11 cellular contexts compared by ENCODE assay signal in genomic region chr3:189325454-189325853, GRCh38.
A peak's percentile ranks its signal among the peaks of the same experiment; 100 is the strongest.
DNase-seq lines count a peak whose midpoint lies in the region; ATAC-seq and TF ChIP-seq lines count a peak whose summit lies in the region.
"Had no signal": no experiment of that assay in that cellular context is flagged by ENCODE, and none has a peak within 500 bp of the region (broad histone marks: within the 10 kb centered on the region; RNA-seq: fewer than 3 reads in every experiment).

No MANE protein-coding gene starts in this region.

- H3K9me3 Mint-ChIP-seq in CD4-positive, alpha-beta memory T cell: peaks cover 0 to 2% (median 0%) of the 10 kb centered on the region in 8 donors
- peaks cover 15% of the 10 kb centered on the region for H3K9me3 Mint-ChIP-seq in activated naive CD8-positive, alpha-beta T cell treated with anti-CD3 and anti-CD28 coated beads, Interleukin-2, amount 10 ng/mL, durations not matched to agents 7 days and 5 days
- peaks cover 0 to 22% (median 1%) of the 10 kb centered on the region in 11 donors for H3K9me3 Mint-ChIP-seq in naive thymus-derived CD4-positive, alpha-beta T cell
- H3K9me3 Mint-ChIP-seq: GM23338 had no signal

- H3K27me3 Mint-ChIP-seq in CD4-positive, alpha-beta memory T cell: no peaks in the 10 kb centered on the region
- no peaks in the 10 kb centered on the region for H3K27me3 Mint-ChIP-seq in activated naive CD8-positive, alpha-beta T cell treated with anti-CD3 and anti-CD28 coated beads, Interleukin-2, amount 10 ng/mL, durations not matched to agents 7 days and 5 days
- H3K27me3 Mint-ChIP-seq in naive thymus-derived CD4-positive, alpha-beta T cell: peaks cover 0 to 4% (median 0%) of the 10 kb centered on the region in 5 donors

- no peaks in the 10 kb centered on the region for H3K79me2 ChIP-seq in KMS-11 (ENCODE audit: insufficient read depth, low read depth)

- no peak overlapping the region for H3K4me3 ChIP-seq in CD4-positive, alpha-beta memory T cell (ENCODE audit: low read length in 2 of 2)
- peak overlapping the region; percentile 63 for H3K4me3 ChIP-seq in KMS-11 (IDR thresholded peaks at IDR 0.05; ENCODE audit: insufficient read depth, low read depth, low read length)
- no peak overlapping the region for H3K4me3 ChIP-seq in naive thymus-derived CD4-positive, alpha-beta T cell (ENCODE audit: low read length)
- H3K4me3 ChIP-seq: GM23338 had no signal

- no peak for DNase-seq in CD4-positive, alpha-beta memory T cell
- DNase-seq in activated naive CD8-positive, alpha-beta T cell treated with anti-CD3 and anti-CD28 coated beads, Interleukin-2, amount 10 ng/mL, durations not matched to agents 7 days and 5 days: no peak
- DNase-seq in naive thymus-derived CD4-positive, alpha-beta T cell: no peak
- no peak for DNase-seq in NCI-H2029 treated with DMSO at 0.1 percent for 48 hours (lab: John Stamatoyannopoulos, UW)
- no peak for DNase-seq in NCI-H128 (lab: John Stamatoyannopoulos, UW; ENCODE audit: unreplicated experiment)
- DNase-seq in cerebellum (ENCODE audit: low spot score): no peak
- DNase-seq: hippocampal formation had no signal

- peaks cover 2 to 4% of the 10 kb centered on the region in 2 donors for H3K36me3 Mint-ChIP-seq in CD4-positive, alpha-beta memory T cell
- peaks cover 26% of the 10 kb centered on the region for H3K36me3 Mint-ChIP-seq in activated naive CD8-positive, alpha-beta T cell treated with anti-CD3 and anti-CD28 coated beads, Interleukin-2, amount 10 ng/mL, durations not matched to agents 7 days and 5 days
- peaks cover 0 to 60% (median 6%) of the 10 kb centered on the region in 5 donors for H3K36me3 Mint-ChIP-seq in naive thymus-derived CD4-positive, alpha-beta T cell
- H3K36me3 Mint-ChIP-seq: memory B cell had no signal

- H3K4me1 Mint-ChIP-seq in CD4-positive, alpha-beta memory T cell: peaks cover 49 to 74% (median 55%) of the 10 kb centered on the region in 4 donors
- H3K4me1 Mint-ChIP-seq in activated naive CD8-positive, alpha-beta T cell treated with anti-CD3 and anti-CD28 coated beads, Interleukin-2, amount 10 ng/mL, durations not matched to agents 7 days and 5 days: peaks cover 40% of the 10 kb centered on the region
- peaks cover 33 to 86% (median 76%) of the 10 kb centered on the region in 7 donors for H3K4me1 Mint-ChIP-seq in naive thymus-derived CD4-positive, alpha-beta T cell
- H3K4me1 Mint-ChIP-seq: GM23338 had no signal

- intact Hi-C loops in CD4-positive, alpha-beta memory T cell (cut with micrococcal nuclease): loop anchor here (2.0 to 10.0 kb wide), 4 partner anchors 53 to 1587 kb away; partner anchors contain the start of gene IL1RAP
- intact Hi-C loops in naive thymus-derived CD4-positive, alpha-beta T cell (cut with micrococcal nuclease): loop anchor here (2.0 to 10.0 kb wide), 6 partner anchors 69 to 1525 kb away; no protein-coding TSS in a partner anchor

- H3K27ac ChIP-seq in CD4-positive, alpha-beta memory T cell (ENCODE audit: low read depth, low read length): peak overlapping the region; percentile 31
- peak overlapping the region; percentile 57; the same call in 1 of the 2 replicates for H3K27ac ChIP-seq in KMS-11
- peak overlapping the region; percentile 51 for H3K27ac ChIP-seq in naive thymus-derived CD4-positive, alpha-beta T cell (ENCODE audit: low read depth, low read length)

- ATAC-seq in activated naive CD8-positive, alpha-beta T cell treated with anti-CD3 and anti-CD28 coated beads, Interleukin-2, amount 10 ng/mL, durations not matched to agents 7 days and 5 days (ENCODE audit: low read depth): no peak
- ATAC-seq in naive thymus-derived CD4-positive, alpha-beta T cell: no peak
- ATAC-seq in GM21390 (IDR thresholded peaks at IDR 0.05; ENCODE audit: unreplicated experiment): no peak
- ATAC-seq: GM23338 had no signal

- peak overlapping the region; percentile 67 for H3K4me2 ChIP-seq in KMS-11
- H3K4me2 ChIP-seq: GM23338 had no signal

- POLR2A ChIA-PET in CD4-positive, alpha-beta memory T cell (lab: Charles Lee; ENCODE audit: partially characterized antibody): interaction anchor here (0.6 to 3.7 kb wide), 9 partner anchors 9 to 1580 kb away, joined by 3 to 46 read pairs (median 4); partner anchors contain the start of gene BCL6
- POLR2A ChIA-PET in activated naive CD8-positive, alpha-beta T cell treated with anti-CD3 and anti-CD28 coated beads, Interleukin-2, amount 10 ng/mL, durations not matched to agents 7 days and 5 days (lab: Charles Lee): interaction anchor here (1.2 to 1.9 kb wide), 2 partner anchors 8 to 30 kb away, joined by 3 to 10 read pairs; no protein-coding TSS in a partner anchor
- POLR2A ChIA-PET in naive thymus-derived CD4-positive, alpha-beta T cell (lab: Charles Lee): interaction anchor here (1.8 to 2.8 kb wide), 4 partner anchors 10 to 39 kb away, joined by 5 to 20 read pairs (median 6); no protein-coding TSS in a partner anchor

- H3K36me3 ChIP-seq in CD4-positive, alpha-beta memory T cell (ENCODE audit: insufficient read depth, low read length): no peaks in the 10 kb centered on the region
- H3K36me3 ChIP-seq in KMS-11 (ENCODE audit: insufficient read depth): no peaks in the 10 kb centered on the region
- H3K36me3 ChIP-seq in naive thymus-derived CD4-positive, alpha-beta T cell (ENCODE audit: control insufficient read depth in 2 of 3, insufficient read depth in 3 of 3, low read length in 3 of 3): no peaks in the 10 kb centered on the region

- no peaks in the 10 kb centered on the region for H4K20me1 ChIP-seq in KMS-11 (ENCODE audit: insufficient read depth)

- no peak overlapping the region for H2AFZ ChIP-seq in KMS-11 (ENCODE audit: low read depth)

- no peak for TF ChIP-seq CTCF in KMS-11 (conservative IDR thresholded peaks at IDR 0.05; ENCODE audit: low read depth, low read length)

- no peaks in the 10 kb centered on the region for H3K9me3 ChIP-seq in CD4-positive, alpha-beta memory T cell (ENCODE audit: control insufficient read depth in 1 of 2, low read length in 2 of 2)
- no peaks in the 10 kb centered on the region for H3K9me3 ChIP-seq in naive thymus-derived CD4-positive, alpha-beta T cell (ENCODE audit: control insufficient read depth in 2 of 3, low read length in 3 of 3)

- H3K9ac ChIP-seq in KMS-11: no peak overlapping the region

- H3K4me1 ChIP-seq in CD4-positive, alpha-beta memory T cell (ENCODE audit: insufficient read depth, low read length): peaks cover 66% of the 10 kb centered on the region
- peaks cover 51% of the 10 kb centered on the region for H3K4me1 ChIP-seq in KMS-11 (ENCODE audit: low read depth, poor library complexity, severe bottlenecking)
- H3K4me1 ChIP-seq in naive thymus-derived CD4-positive, alpha-beta T cell (ENCODE audit: control insufficient read depth in 2 of 2, insufficient read depth in 2 of 2, low read length in 2 of 2): peaks cover 38 to 52% of the 10 kb centered on the region in 2 donors

- peak overlapping the region in 6 of 8 donors; percentile 6 to 90 (median 74) for H3K4me3 Mint-ChIP-seq in CD4-positive, alpha-beta memory T cell
- H3K4me3 Mint-ChIP-seq in activated naive CD8-positive, alpha-beta T cell treated with anti-CD3 and anti-CD28 coated beads, Interleukin-2, amount 10 ng/mL, durations not matched to agents 7 days and 5 days: peak overlapping the region; percentile 86
- H3K4me3 Mint-ChIP-seq in naive thymus-derived CD4-positive, alpha-beta T cell: peak overlapping the region in 9 of 10 donors; percentile 18 to 86 (median 78)
- H3K4me3 Mint-ChIP-seq: GM23338, memory B cell had no signal

- CTCF ChIA-PET in CD4-positive, alpha-beta memory T cell (lab: Charles Lee; ENCODE audit: partially characterized antibody): interaction anchor here (1.2 to 2.0 kb wide), 5 partner anchors 14 to 371 kb away, joined by 3 to 8 read pairs (median 5); no protein-coding TSS in a partner anchor
- CTCF ChIA-PET in naive thymus-derived CD4-positive, alpha-beta T cell (lab: Charles Lee): interaction anchor here (1.8 to 1.9 kb wide), 2 partner anchors 21 to 53 kb away, joined by 6 to 8 read pairs; no protein-coding TSS in a partner anchor

- H3K27me3 ChIP-seq in CD4-positive, alpha-beta memory T cell (ENCODE audit: insufficient read depth, low read length): no peaks in the 10 kb centered on the region
- no peaks in the 10 kb centered on the region for H3K27me3 ChIP-seq in KMS-11 (ENCODE audit: insufficient read depth, low read depth)
- H3K27me3 ChIP-seq in naive thymus-derived CD4-positive, alpha-beta T cell (ENCODE audit: control insufficient read depth in 2 of 2, insufficient read depth in 2 of 2, low read length in 2 of 2): no peaks in the 10 kb centered on the region

- H3K27ac Mint-ChIP-seq in CD4-positive, alpha-beta memory T cell: peak overlapping the region; percentile 91 to 97 (median 96)
- peak overlapping the region; percentile 98 for H3K27ac Mint-ChIP-seq in activated naive CD8-positive, alpha-beta T cell treated with anti-CD3 and anti-CD28 coated beads, Interleukin-2, amount 10 ng/mL, durations not matched to agents 7 days and 5 days
- peak overlapping the region; percentile 86 to 100 (median 94) for H3K27ac Mint-ChIP-seq in naive thymus-derived CD4-positive, alpha-beta T cell
- H3K27ac Mint-ChIP-seq: GM23338, memory B cell had no signal
